ENCODE assay signal across 19 cellular contexts in genomic region chr6:44298864-44299263, GRCh38. TPM values are rescaled to one million over a fixed set of nuclear protein-coding genes. Genes with fewer than 3 reads are reported as not detected.
"Had no signal": no experiment of that assay in that cellular context is flagged by ENCODE, and none has a peak within 500 bp of the region (broad histone marks: within the 10 kb centered on the region; RNA-seq: fewer than 3 reads in every experiment).

No MANE protein-coding gene starts in this region.

- ATAC-seq: naive thymus-derived CD8-positive, alpha-beta T cell; upper lobe of right lung had no signal

- H3K27ac Mint-ChIP-seq: activated naive CD8-positive, alpha-beta T cell; endodermal cell; naive thymus-derived CD8-positive, alpha-beta T cell had no signal

- H3K27ac ChIP-seq: upper lobe of right lung had no signal

- H3K9me3 Mint-ChIP-seq: endodermal cell; naive thymus-derived CD8-positive, alpha-beta T cell had no signal

- H3K9me3 ChIP-seq: upper lobe of right lung had no signal

- H3K4me3 ChIP-seq: lung, upper lobe of right lung had no signal

- DNase-seq: activated effector memory CD4-positive, alpha-beta T cell treated with Interleukin-2 at 50 U/mL for 16 hours; activated T-cell treated with anti-CD3 and anti-CD28 coated beads, Interleukin-2, amount 50 U/mL, for 1 hour; left colon; naive thymus-derived CD8-positive, alpha-beta T cell; stimulated activated CD4-positive, alpha-beta T cell treated with anti-CD3 and anti-CD28 coated beads, Interleukin-12 subunit alpha, Interleukin-12 subunit beta, amount 100 ng/mL, for 4 hours; stimulated activated naive CD4-positive, alpha-beta T cell treated with Interleukin-2 at 50 U/mL for 16 hours; upper lobe of right lung had no signal

RNA-seq across cellular contexts. Expression of gene TMEM151B, which starts 28.6 kb away (rescaled TPM):
- total RNA-seq: bronchial epithelial cell; dermis microvascular lymphatic vessel endothelial cell; glomerular endothelial cell; mononuclear cell; naive thymus-derived CD8-positive, alpha-beta T cell; T-helper 1 cell treated with Interleukin-12 subunit alpha and Interleukin-12 subunit beta and Interleukin-4 antibody, amounts not matched to agents 30 ng/mL and 1 ng/mL, for 36 hours; upper lobe of right lung had no signal
- polyA plus RNA-seq: naive thymus-derived CD8-positive, alpha-beta T cell had no signal

RNA-seq across cellular contexts. Expression of gene SPATS1, which starts 43.6 kb away (rescaled TPM):
- total RNA-seq: bronchial epithelial cell; chondrocyte; dermis microvascular lymphatic vessel endothelial cell; endodermal cell; glomerular endothelial cell; left colon; mononuclear cell; naive thymus-derived CD8-positive, alpha-beta T cell; omental fat pad; pulmonary artery endothelial cell; T-helper 1 cell treated with Interleukin-12 subunit alpha and Interleukin-12 subunit beta and Interleukin-4 antibody, amounts not matched to agents 30 ng/mL and 1 ng/mL, for 36 hours; upper lobe of right lung had no signal
- polyA plus RNA-seq: esophagus; naive thymus-derived CD8-positive, alpha-beta T cell had no signal
